1 cellular context compared by ENCODE assay signal in genomic region chr3:175456496-175456895, GRCh38.
TF ChIP-seq lines count a peak whose summit lies in the region.

No MANE protein-coding gene starts in this region.

TF ChIP-seq in neural cell, 6 proteins besides CTCF, POLR2A, EP300 and RAD21 (continued from another document):
- TF ChIP-seq REST (IDR thresholded peaks at IDR 0.05; ENCODE audit: borderline replicate concordance): no peak
TF ChIP-seq in neural cell: peak in this region for 0.
